22 cellular contexts compared by ENCODE assay signal in the genomic region with DNA sequence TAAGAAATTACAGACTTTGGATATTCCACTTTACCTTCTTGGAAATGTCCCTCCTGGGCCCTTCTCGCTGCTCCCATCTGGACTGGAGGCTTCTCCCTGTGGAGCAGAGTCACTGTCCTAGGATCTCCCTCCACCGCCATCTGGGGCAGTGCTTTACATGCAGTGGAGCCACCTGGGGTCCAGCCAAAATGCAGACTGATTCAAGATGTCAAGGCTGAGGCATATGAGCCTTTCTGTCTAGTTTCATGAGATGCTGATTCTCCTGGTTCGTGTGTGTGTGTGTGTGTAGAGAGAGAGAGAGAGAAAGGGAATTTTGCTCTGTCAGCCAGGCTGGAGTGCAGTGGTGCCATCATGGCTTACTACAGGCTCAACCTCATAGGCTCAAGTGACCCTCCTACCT.
"Had no signal": no experiment of that assay in that cellular context is flagged by ENCODE, and none has a peak within 500 bp of the region (broad histone marks: within the 10 kb centered on the region; RNA-seq: fewer than 3 reads in every experiment).

No MANE protein-coding gene starts in this region.

- H3K27me3 Mint-ChIP-seq: stimulated activated naive B cell treated with anti-CD40 and anti-IgM and Interleukin-4, amounts not matched to agents 10 μg/mL and 1 μg/mL and 100 μg/mL, for 72 hours; stimulated activated naive CD8-positive, alpha-beta T cell treated with anti-CD3 and anti-CD28 coated beads, Interleukin-15, amount 100 ng/mL, for 72 hours had no signal

- H3K4me3 ChIP-seq: coronary artery, gastroesophageal sphincter, psoas muscle, right lobe of liver, spleen, testis, tibial nerve, upper lobe of right lung had no signal

- DNase-seq: effector CD4-positive, alpha-beta T cell; endodermal cell; glutamatergic neuron; islet precursor cell; mammary epithelial cell; naive thymus-derived CD4-positive, alpha-beta T cell; nephron progenitor cell; psoas muscle; retina; right lobe of liver; spleen; stimulated activated CD4-positive, alpha-beta T cell treated with anti-CD3 and anti-CD28 coated beads, Interleukin-15, amount 100 ng/mL, for 24 hours; stimulated activated CD4-positive, alpha-beta T cell treated with anti-CD3 and anti-CD28 coated beads, Interleukin-1b, Interleukin-23, amount 100 ng/mL, for 48 hours; stimulated activated CD4-positive, alpha-beta T cell treated with anti-CD3 and anti-CD28 coated beads, Interleukin-4, amount 100 ng/mL, for 24 hours; stimulated activated naive B cell treated with anti-CD40 and anti-IgM and Interleukin-4, amounts not matched to agents 10 μg/mL and 1 μg/mL and 100 μg/mL, for 72 hours; stimulated activated naive CD8-positive, alpha-beta T cell treated with anti-CD3 and anti-CD28 coated beads, Interleukin-15, amount 100 ng/mL, for 72 hours; testis; upper lobe of right lung had no signal

- ATAC-seq: gastroesophageal sphincter; left lobe of liver; naive thymus-derived CD4-positive, alpha-beta T cell; psoas muscle; right lobe of liver; stimulated activated naive B cell treated with anti-CD40 and anti-IgM and Interleukin-4, amounts not matched to agents 10 μg/mL and 1 μg/mL and 100 μg/mL, for 72 hours; stimulated activated naive CD8-positive, alpha-beta T cell treated with anti-CD3 and anti-CD28 coated beads, Interleukin-15, amount 100 ng/mL, for 72 hours; upper lobe of right lung had no signal

- H3K4me3 Mint-ChIP-seq: endodermal cell; naive thymus-derived CD4-positive, alpha-beta T cell; nephron progenitor cell; stimulated activated naive B cell treated with anti-CD40 and anti-IgM and Interleukin-4, amounts not matched to agents 10 μg/mL and 1 μg/mL and 100 μg/mL, for 72 hours; stimulated activated naive CD8-positive, alpha-beta T cell treated with anti-CD3 and anti-CD28 coated beads, Interleukin-15, amount 100 ng/mL, for 72 hours had no signal

- H3K4me1 Mint-ChIP-seq: endodermal cell; stimulated activated naive CD8-positive, alpha-beta T cell treated with anti-CD3 and anti-CD28 coated beads, Interleukin-15, amount 100 ng/mL, for 72 hours had no signal

- H3K27ac Mint-ChIP-seq: endodermal cell; nephron progenitor cell; stimulated activated naive B cell treated with anti-CD40 and anti-IgM and Interleukin-4, amounts not matched to agents 10 μg/mL and 1 μg/mL and 100 μg/mL, for 72 hours had no signal

- H3K9me3 Mint-ChIP-seq: endodermal cell had no signal
